In genomic region chr4:37885496-37885895, GRCh38 we compare ENCODE assay signal across 1 cellular context.
TF ChIP-seq lines count a peak whose summit lies in the region.

No MANE protein-coding gene starts in this region.

TF ChIP-seq in SK-N-SH, 30 proteins besides CTCF, POLR2A, EP300 and RAD21 (continued from another document):
- TF ChIP-seq, protein P1, sequence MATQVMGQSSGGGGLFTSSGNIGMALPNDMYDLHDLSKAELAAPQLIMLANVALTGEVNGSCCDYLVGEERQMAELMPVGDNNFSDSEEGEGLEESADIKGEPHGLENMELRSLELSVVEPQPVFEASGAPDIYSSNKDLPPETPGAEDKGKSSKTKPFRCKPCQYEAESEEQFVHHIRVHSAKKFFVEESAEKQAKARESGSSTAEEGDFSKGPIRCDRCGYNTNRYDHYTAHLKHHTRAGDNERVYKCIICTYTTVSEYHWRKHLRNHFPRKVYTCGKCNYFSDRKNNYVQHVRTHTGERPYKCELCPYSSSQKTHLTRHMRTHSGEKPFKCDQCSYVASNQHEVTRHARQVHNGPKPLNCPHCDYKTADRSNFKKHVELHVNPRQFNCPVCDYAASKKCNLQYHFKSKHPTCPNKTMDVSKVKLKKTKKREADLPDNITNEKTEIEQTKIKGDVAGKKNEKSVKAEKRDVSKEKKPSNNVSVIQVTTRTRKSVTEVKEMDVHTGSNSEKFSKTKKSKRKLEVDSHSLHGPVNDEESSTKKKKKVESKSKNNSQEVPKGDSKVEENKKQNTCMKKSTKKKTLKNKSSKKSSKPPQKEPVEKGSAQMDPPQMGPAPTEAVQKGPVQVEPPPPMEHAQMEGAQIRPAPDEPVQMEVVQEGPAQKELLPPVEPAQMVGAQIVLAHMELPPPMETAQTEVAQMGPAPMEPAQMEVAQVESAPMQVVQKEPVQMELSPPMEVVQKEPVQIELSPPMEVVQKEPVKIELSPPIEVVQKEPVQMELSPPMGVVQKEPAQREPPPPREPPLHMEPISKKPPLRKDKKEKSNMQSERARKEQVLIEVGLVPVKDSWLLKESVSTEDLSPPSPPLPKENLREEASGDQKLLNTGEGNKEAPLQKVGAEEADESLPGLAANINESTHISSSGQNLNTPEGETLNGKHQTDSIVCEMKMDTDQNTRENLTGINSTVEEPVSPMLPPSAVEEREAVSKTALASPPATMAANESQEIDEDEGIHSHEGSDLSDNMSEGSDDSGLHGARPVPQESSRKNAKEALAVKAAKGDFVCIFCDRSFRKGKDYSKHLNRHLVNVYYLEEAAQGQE (IDR thresholded peaks at IDR 0.05; ENCODE audit: low read depth, low read length): no peak
- TF ChIP-seq, protein P2, sequence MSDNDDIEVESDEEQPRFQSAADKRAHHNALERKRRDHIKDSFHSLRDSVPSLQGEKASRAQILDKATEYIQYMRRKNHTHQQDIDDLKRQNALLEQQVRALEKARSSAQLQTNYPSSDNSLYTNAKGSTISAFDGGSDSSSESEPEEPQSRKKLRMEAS (IDR thresholded peaks at IDR 0.05; ENCODE audit: low read depth): no peak
- no peak for TF ChIP-seq RCOR1 (IDR thresholded peaks at IDR 0.05; ENCODE audit: low read length)
